Comparison of ENCODE assay signal across 8 cellular contexts in genomic region chr10:102422586-102423129, GRCh38. TPM values are rescaled to one million over a fixed set of nuclear protein-coding genes. Genes with fewer than 3 reads are reported as not detected.
DNase-seq lines count a peak whose midpoint lies in the region; ATAC-seq and TF ChIP-seq lines count a peak whose summit lies in the region.

No MANE protein-coding gene starts in this region.

- intact Hi-C loops in Calu3 (cut with micrococcal nuclease; ENCODE audit: unreplicated experiment): no loop called here
- intact Hi-C loops in PC-9 (cut with micrococcal nuclease; ENCODE audit: unreplicated experiment): loop anchor here (1.0 to 5.0 kb wide), 5 partner anchors 28 to 290 kb away; partner anchors contain the start of gene PPRC1

- peak overlapping the region; percentile 19; the same call in 1 of the 2 replicates for H3K27ac ChIP-seq in GM23338 (ENCODE audit: low read depth)
- 0 out of 2 replicates have a peak overlapping the region, but pooled peaks have one; percentile 19 for H3K27ac ChIP-seq in PC-9
- no peak overlapping the region for H3K27ac ChIP-seq in brain microvascular endothelial cell

- H3K4me1 Mint-ChIP-seq in Calu3 (ENCODE audit: low read depth, unreplicated experiment): peaks cover 16% of the 10 kb centered on the region
- H3K4me1 Mint-ChIP-seq in GM23338: peaks cover 16% of the 10 kb centered on the region

- peaks cover 48% of the 10 kb centered on the region for H3K36me3 Mint-ChIP-seq in Calu3 (ENCODE audit: insufficient read depth, unreplicated experiment)
- H3K36me3 Mint-ChIP-seq in GM23338 (ENCODE audit: low read depth): peaks cover 16% of the 10 kb centered on the region

- DNase-seq in Calu3 (peak; percentile 84), GM23338 (ENCODE audit: low spot score) (peak; percentile 87), PC-9 (peak; percentile 65 to 79), brain microvascular endothelial cell (peak; percentile 45), retinal pigment epithelial cell (ENCODE audit: low read depth) (no peak)

- H3K4me2 ChIP-seq in GM23338 (peak overlapping the region; percentile 100), PC-9 (peak overlapping the region; percentile 97)

- in situ Hi-C loops in brain microvascular endothelial cell (cut with HindIII; ENCODE audit: low pct_ligation_motif_present, low sequenced_read_pairs): no loop called here

- TSS peak; percentile 45 for BruUV-seq in Calu3 (replicated peaks; lab: Mats Ljungman, UMichigan)
- TSS peak; percentile 24 for BruUV-seq in PC-9 (replicated peaks; lab: Mats Ljungman, UMichigan)

- H3F3A ChIP-seq in GM23338 (replicated peaks; ENCODE audit: low read depth) (peaks cover 27% of the 10 kb centered on the region), PC-9 (ENCODE audit: insufficient read depth, low read depth) (no peaks in the 10 kb centered on the region; the same call in 1 of the 2 replicates)

- no peak overlapping the region for H2AFZ ChIP-seq in GM23338
- H2AFZ ChIP-seq in PC-9: peak overlapping the region; percentile 74

- H3K79me2 ChIP-seq in GM23338 (replicated peaks; ENCODE audit: insufficient read depth) (no peaks in the 10 kb centered on the region), PC-9 (ENCODE audit: low read depth) (no peaks in the 10 kb centered on the region)

- H3K9me2 ChIP-seq in GM23338 (ENCODE audit: insufficient read depth): no peaks in the 10 kb centered on the region
- no peaks in the 10 kb centered on the region for H3K9me2 ChIP-seq in PC-9 (ENCODE audit: insufficient read depth)

- TF ChIP-seq CTCF in Calu3 (IDR thresholded peaks at IDR 0.05; ENCODE audit: unreplicated experiment) (peak; percentile 68), GM23338 (conservative IDR thresholded peaks at IDR 0.05; ENCODE audit: low read depth in 2 of 2) (peak; percentile 65 to 97), PC-9 (conservative IDR thresholded peaks at IDR 0.05) (peak; percentile 67), brain microvascular endothelial cell (IDR thresholded peaks at IDR 0.05; ENCODE audit: low read depth, low read length, missing control alignments) (peak; percentile 91), retinal pigment epithelial cell (conservative IDR thresholded peaks at IDR 0.05; ENCODE audit: low read depth, low read length) (peak; percentile 84)

- H3K9me3 Mint-ChIP-seq in Calu3 (ENCODE audit: low read depth, unreplicated experiment) (no peaks in the 10 kb centered on the region), GM23338 (no peaks in the 10 kb centered on the region; the same call in 2 of the 3 replicates)

- CTCF ChIA-PET in Calu3 (lab: Charles Lee) (interaction anchor here (0.6 to 3.1 kb wide), 7 partner anchors 10 to 253 kb away, joined by 3 to 18 read pairs (median 4); partner anchors contain the start of gene NFKB2), PC-9 (lab: Charles Lee) (interaction anchor here (0.6 to 1.7 kb wide), 5 partner anchors 9 to 300 kb away, joined by 3 to 14 read pairs (median 5); no protein-coding TSS in a partner anchor)

- H3K4me3 ChIP-seq in GM23338 (peak overlapping the region; percentile 82), PC-9 (peak overlapping the region; percentile 94), brain microvascular endothelial cell (ENCODE audit: low read depth, low read length) (peak overlapping the region; percentile 87), iPS-18c (ENCODE audit: insufficient read depth, low read depth, low read length) (peak overlapping the region; percentile 64), retinal pigment epithelial cell (ENCODE audit: low read length) (peak overlapping the region; percentile 86)

- H3K4me1 ChIP-seq in GM23338 (ENCODE audit: insufficient read depth) (peaks cover 15% of the 10 kb centered on the region), PC-9 (replicated peaks; ENCODE audit: insufficient read depth) (peaks cover 5% of the 10 kb centered on the region; the same call in 1 of the 2 replicates)

- H3K27me3 ChIP-seq in GM23338 (ENCODE audit: insufficient read depth) (0 out of 2 replicates have a peak, but pooled peaks cover 6% of the 10 kb centered on the region), PC-9 (ENCODE audit: insufficient read depth, low read depth) (no peaks in the 10 kb centered on the region), brain microvascular endothelial cell (replicated peaks) (peaks cover 7% of the 10 kb centered on the region)

- H4K20me1 ChIP-seq in GM23338 (replicated peaks; ENCODE audit: insufficient read depth): no peaks in the 10 kb centered on the region; the same call in none of the 2 replicates
- no peaks in the 10 kb centered on the region for H4K20me1 ChIP-seq in PC-9 (ENCODE audit: insufficient read depth)

- H3K4me3 Mint-ChIP-seq in Calu3 (ENCODE audit: low read depth, unreplicated experiment) (peak overlapping the region; percentile 92), GM23338 (peak overlapping the region; percentile 97)

- H3K27me3 Mint-ChIP-seq in Calu3 (ENCODE audit: unreplicated experiment): peaks cover 13% of the 10 kb centered on the region
- H3K27me3 Mint-ChIP-seq in GM23338 (ENCODE audit: insufficient read depth, low read depth, poor library complexity): peaks cover 36% of the 10 kb centered on the region

- H3K9me3 ChIP-seq in PC-9 (ENCODE audit: insufficient read depth, low read depth): no peaks in the 10 kb centered on the region
- no peaks in the 10 kb centered on the region for H3K9me3 ChIP-seq in iPS-18c (ENCODE audit: control insufficient read depth, insufficient read depth, low read length)

- H3K27ac Mint-ChIP-seq in Calu3 (ENCODE audit: unreplicated experiment): no peak overlapping the region
- H3K27ac Mint-ChIP-seq in GM23338: no peak overlapping the region

- H3K36me3 ChIP-seq in GM23338 (ENCODE audit: insufficient read depth) (no peaks in the 10 kb centered on the region; the same call in 1 of the 2 replicates), PC-9 (ENCODE audit: low read depth) (no peaks in the 10 kb centered on the region), brain microvascular endothelial cell (replicated peaks) (peaks cover 7% of the 10 kb centered on the region)

- POLR2A ChIA-PET in PC-9 (lab: Charles Lee; ENCODE audit: unreplicated experiment): interaction anchor here (0.7 kb wide), 1 partner anchor 123 kb away, joined by 16 read pairs; no protein-coding TSS in a partner anchor

- peak; percentile 23 for ATAC-seq in GM23338
- ATAC-seq in GM21447 (IDR thresholded peaks at IDR 0.05; ENCODE audit: unreplicated experiment): no peak
- no peak for ATAC-seq in HG02610 (IDR thresholded peaks at IDR 0.05; ENCODE audit: unreplicated experiment)

TF ChIP-seq in GM23338, 12 proteins besides CTCF, POLR2A, EP300 and RAD21:
- TF ChIP-seq ETS1 (IDR thresholded peaks at IDR 0.05) (no peak), POLR2AphosphoS5 (IDR thresholded peaks at IDR 0.05; ENCODE audit: low read depth) (peak; percentile 65), CREB1 (CRISPR knock-in tag; IDR thresholded peaks at IDR 0.05; ENCODE audit: low read depth) (peak; percentile 71), ZNF331 (CRISPR knock-in tag; IDR thresholded peaks at IDR 0.05; ENCODE audit: low read depth) (no peak)

RNA-seq across cellular contexts. Expression of gene FBXL15, which starts 2.0 kb away (rescaled TPM):
- total RNA-seq in Calu3 (2022) (5.5 and 6.4 TPM in 2 replicates), PC-9 (2021) (6.2 and 12.7 TPM in 2 replicates)
- total RNA-seq in GM23338 (2014; rRNA removed; shearing (Covaris generic)): 29.7 and 36.1 TPM in 2 replicates
- 18.4 and 18.5 TPM in 2 replicates for polyA plus RNA-seq in GM23338 (2016; fragmentation: Nextera tagmentation; extraction: Ambion mirVana)

RNA-seq across cellular contexts. Expression of gene PSD, which starts 4.1 kb away (rescaled TPM):
- 0.34 and 0.35 TPM in 2 replicates for total RNA-seq in Calu3 (2022)
- 4.0 and 6.8 TPM in 2 replicates for total RNA-seq in GM23338 (2014; rRNA removed; shearing (Covaris generic))
- 1.9 and 2.7 TPM in 2 replicates for polyA plus RNA-seq in GM23338 (2016; fragmentation: Nextera tagmentation; extraction: Ambion mirVana)
- total RNA-seq in PC-9 (2021): 1.6 and 2.3 TPM in 2 replicates

RNA-seq across cellular contexts. Expression of gene CUEDC2, which starts 9.7 kb away (rescaled TPM):
- 38.1 and 43.8 TPM in 2 replicates for total RNA-seq in Calu3 (2022)
- total RNA-seq in GM23338 (2014; rRNA removed; shearing (Covaris generic)): 37.0 and 39.2 TPM in 2 replicates
- polyA plus RNA-seq in GM23338 (2016; fragmentation: Nextera tagmentation; extraction: Ambion mirVana): 37.3 and 47.3 TPM in 2 replicates
- total RNA-seq in PC-9 (2021): 46.2 and 57.7 TPM in 2 replicates

RNA-seq across cellular contexts. Expression of gene NFKB2, which starts 27.2 kb away (rescaled TPM):
- total RNA-seq in Calu3 (2022) (64.7 and 72.9 TPM in 2 replicates), PC-9 (2021) (26.3 and 30.8 TPM in 2 replicates)
- total RNA-seq in GM23338 (2014; rRNA removed; shearing (Covaris generic)): 19.0 and 29.4 TPM in 2 replicates
- 6.8 and 8.1 TPM in 2 replicates for polyA plus RNA-seq in GM23338 (2016; fragmentation: Nextera tagmentation; extraction: Ambion mirVana)

RNA-seq across cellular contexts. Expression of gene C10orf95, which starts 28.7 kb away (rescaled TPM):
- total RNA-seq in Calu3 (2022): 0.57 and 0.59 TPM in 2 replicates
- total RNA-seq in GM23338 (2014; rRNA removed; shearing (Covaris generic)): 0.69 TPM in 1 of 2 replicates, not detected in the other
- polyA plus RNA-seq in GM23338 (2016; fragmentation: Nextera tagmentation; extraction: Ambion mirVana): 1.1 and 1.5 TPM in 2 replicates
- total RNA-seq in PC-9 (2021): 1.0 and 1.4 TPM in 2 replicates
